Comparison of ENCODE assay signal across 8 cellular contexts in the genomic region with DNA sequence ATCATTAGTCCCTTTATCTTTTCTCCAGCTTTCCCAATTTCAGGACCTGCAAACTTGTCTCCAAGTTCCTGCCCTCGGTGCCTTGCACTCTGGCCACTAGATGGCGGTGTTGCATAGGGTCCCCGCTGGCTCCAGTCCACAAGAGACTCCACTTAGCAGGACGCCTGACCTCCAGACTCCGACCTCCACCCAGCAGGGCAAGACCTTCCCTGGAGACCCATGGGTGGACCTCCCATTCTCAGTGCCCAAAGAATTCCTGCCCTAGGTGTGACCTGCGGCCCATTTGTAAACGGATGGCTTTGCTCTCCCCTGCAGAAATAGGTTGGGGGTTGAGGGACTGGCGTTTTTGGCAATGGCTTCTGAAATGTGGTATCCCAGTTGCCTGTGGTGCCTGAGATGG.
A peak's percentile ranks its signal among the peaks of the same experiment; 100 is the strongest.
DNase-seq lines count a peak whose midpoint lies in the region; ATAC-seq and TF ChIP-seq lines count a peak whose summit lies in the region.

No MANE protein-coding gene starts in this region.

- POLR2A ChIA-PET in CD4-positive, alpha-beta T cell (lab: Charles Lee): no interaction called here

- peak; percentile 61 for ATAC-seq in CD4-positive, alpha-beta T cell (ENCODE audit: poor library complexity)
- peak; percentile 53 for ATAC-seq in activated CD8-positive, alpha-beta memory T cell treated with anti-CD3 and anti-CD28 coated beads, Interleukin-2, amount 10 ng/mL, durations not matched to agents 7 days and 5 days
- ATAC-seq in HG03039 (IDR thresholded peaks at IDR 0.05; ENCODE audit: unreplicated experiment): no peak

- H3K27me3 Mint-ChIP-seq in CD4-positive, alpha-beta T cell: no peaks in the 10 kb centered on the region
- peaks cover 32% of the 10 kb centered on the region for H3K27me3 Mint-ChIP-seq in activated CD8-positive, alpha-beta memory T cell treated with anti-CD3 and anti-CD28 coated beads, Interleukin-2, amount 10 ng/mL, durations not matched to agents 7 days and 5 days
- H3K27me3 Mint-ChIP-seq in endodermal cell (ENCODE audit: insufficient read depth): peaks cover 19% of the 10 kb centered on the region

- H3K36me3 Mint-ChIP-seq in CD4-positive, alpha-beta T cell (ENCODE audit: low read depth): no peaks in the 10 kb centered on the region
- no peaks in the 10 kb centered on the region for H3K36me3 Mint-ChIP-seq in activated CD8-positive, alpha-beta memory T cell treated with anti-CD3 and anti-CD28 coated beads, Interleukin-2, amount 10 ng/mL, durations not matched to agents 7 days and 5 days
- no peaks in the 10 kb centered on the region for H3K36me3 Mint-ChIP-seq in endodermal cell (ENCODE audit: low read depth)

- H3K4me3 ChIP-seq in NT2/D1 (ENCODE audit: insufficient read length, low read depth) (no peak overlapping the region), endodermal cell (ENCODE audit: low read length) (no peak overlapping the region)

- H3K4me3 Mint-ChIP-seq in CD4-positive, alpha-beta T cell: no peak overlapping the region
- no peak overlapping the region for H3K4me3 Mint-ChIP-seq in activated CD8-positive, alpha-beta memory T cell treated with anti-CD3 and anti-CD28 coated beads, Interleukin-2, amount 10 ng/mL, durations not matched to agents 7 days and 5 days
- H3K4me3 Mint-ChIP-seq in endodermal cell: no peak overlapping the region

- DNase-seq in CD4-positive, alpha-beta T cell: peak; percentile 55 to 83 (median 70)
- peak; percentile 47 for DNase-seq in HCEC 1CT
- DNase-seq in NT2/D1 (ENCODE audit: low read depth, low spot score): peak; percentile 84
- peak; percentile 80 for DNase-seq in activated CD8-positive, alpha-beta memory T cell treated with anti-CD3 and anti-CD28 coated beads, Interleukin-2, amount 10 ng/mL, durations not matched to agents 7 days and 5 days
- peak; percentile 97 for DNase-seq in endodermal cell
- peak; percentile 71 for DNase-seq in middle frontal gyrus (ENCODE audit: extremely low spot score, low spot score)
- DNase-seq in stimulated activated CD8-positive, alpha-beta memory T cell treated with anti-CD3 and anti-CD28 coated beads, Interleukin-4, amount 100 ng/mL, for 24 hours (ENCODE audit: low read depth): peak; percentile 67

- CTCF ChIA-PET in CD4-positive, alpha-beta T cell (lab: Charles Lee): interaction anchor here (0.7 to 1.1 kb wide), 2 partner anchors 206 to 364 kb away, joined by 3 read pairs; no protein-coding TSS in a partner anchor
- CTCF ChIA-PET in activated CD8-positive, alpha-beta memory T cell treated with anti-CD3 and anti-CD28 coated beads, Interleukin-2, amount 10 ng/mL, durations not matched to agents 7 days and 5 days (lab: Charles Lee): interaction anchor here (0.6 to 3.5 kb wide), 20 partner anchors 9 to 370 kb away, joined by 3 to 17 read pairs (median 4); no protein-coding TSS in a partner anchor

- H3K27me3 ChIP-seq in CD4-positive, alpha-beta T cell (ENCODE audit: control insufficient read depth, insufficient read depth, low read length): no peaks in the 10 kb centered on the region
- H3K27me3 ChIP-seq in NT2/D1 (ENCODE audit: insufficient read depth, insufficient read length) (peaks cover 4% of the 10 kb centered on the region), endodermal cell (ENCODE audit: control insufficient read depth, insufficient read depth, low read length, poor library complexity, severe bottlenecking) (no peaks in the 10 kb centered on the region)

- WGBS in endodermal cell (ENCODE audit: insufficient coverage in 1 of 2, insufficient read length in 1 of 2), 2 experiments: 25% methylated on average over 8 of the region's 8 CpGs; no CpG with 5 or more reads in 1 of the 2 experiments

- no peaks in the 10 kb centered on the region for H3K9me3 ChIP-seq in CD4-positive, alpha-beta T cell (ENCODE audit: control insufficient read depth, low read length)
- no peaks in the 10 kb centered on the region; the same call in 1 of the 2 replicates for H3K9me3 ChIP-seq in NT2/D1 (ENCODE audit: insufficient read depth, low read length)
- no peaks in the 10 kb centered on the region for H3K9me3 ChIP-seq in endodermal cell (ENCODE audit: control insufficient read depth, low read length)

- H3K4me1 ChIP-seq in NT2/D1 (ENCODE audit: insufficient read depth, insufficient read length): no peaks in the 10 kb centered on the region
- H3K4me1 ChIP-seq in endodermal cell (ENCODE audit: control insufficient read depth, insufficient read depth, low read length): peaks cover 5% of the 10 kb centered on the region

- no peaks in the 10 kb centered on the region for H3K4me1 Mint-ChIP-seq in CD4-positive, alpha-beta T cell (ENCODE audit: low read depth)
- H3K4me1 Mint-ChIP-seq in activated CD8-positive, alpha-beta memory T cell treated with anti-CD3 and anti-CD28 coated beads, Interleukin-2, amount 10 ng/mL, durations not matched to agents 7 days and 5 days: peaks cover 4% of the 10 kb centered on the region
- peaks cover 3% of the 10 kb centered on the region for H3K4me1 Mint-ChIP-seq in endodermal cell

- intact Hi-C loops in CD4-positive, alpha-beta T cell (cut with DNase I, micrococcal nuclease): loop anchor here (1.0 to 5.0 kb wide), 8 partner anchors 58 to 661 kb away; a partner anchor contains a TSS

- no peak overlapping the region for H3K27ac Mint-ChIP-seq in CD4-positive, alpha-beta T cell
- no peak overlapping the region for H3K27ac Mint-ChIP-seq in activated CD8-positive, alpha-beta memory T cell treated with anti-CD3 and anti-CD28 coated beads, Interleukin-2, amount 10 ng/mL, durations not matched to agents 7 days and 5 days
- H3K27ac Mint-ChIP-seq in endodermal cell: no peak overlapping the region

- H3K36me3 ChIP-seq in NT2/D1 (ENCODE audit: insufficient read depth, insufficient read length, low read length) (no peaks in the 10 kb centered on the region), endodermal cell (ENCODE audit: control insufficient read depth, insufficient read depth, low read length) (no peaks in the 10 kb centered on the region)

- no peak overlapping the region for H3K27ac ChIP-seq in CD4-positive, alpha-beta T cell (ENCODE audit: low read depth, low read length)
- H3K27ac ChIP-seq in endodermal cell (ENCODE audit: low read depth, low read length): no peak overlapping the region

- H3K9ac ChIP-seq in NT2/D1 (ENCODE audit: insufficient read length, low read depth) (no peak overlapping the region), endodermal cell (ENCODE audit: extremely low read depth, low read length, poor library complexity, severe bottlenecking) (no peak overlapping the region)

- no peaks in the 10 kb centered on the region for H3K9me3 Mint-ChIP-seq in CD4-positive, alpha-beta T cell
- H3K9me3 Mint-ChIP-seq in activated CD8-positive, alpha-beta memory T cell treated with anti-CD3 and anti-CD28 coated beads, Interleukin-2, amount 10 ng/mL, durations not matched to agents 7 days and 5 days (ENCODE audit: low read depth): no peaks in the 10 kb centered on the region
- no peaks in the 10 kb centered on the region for H3K9me3 Mint-ChIP-seq in endodermal cell

- TF ChIP-seq CTCF in CD4-positive, alpha-beta T cell (IDR thresholded peaks at IDR 0.05): peak; percentile 100
- TF ChIP-seq CTCF in endodermal cell (conservative IDR thresholded peaks at IDR 0.05): peak; percentile 99

Comparison
In these comparisons a context has a peak if more than half of its experiments do, and no peak if none do; other contexts are left out.
1. DNase-seq: peak in every context shown above with its lines; median percentile 97 in endodermal cell; 84 in NT2/D1; 80 in activated CD8-positive, alpha-beta memory T cell treated with anti-CD3 and anti-CD28 coated beads, Interleukin-2, amount 10 ng/mL, durations not matched to agents 7 days and 5 days; 71 in middle frontal gyrus; 70 in CD4-positive, alpha-beta T cell; 67 in stimulated activated CD8-positive, alpha-beta memory T cell treated with anti-CD3 and anti-CD28 coated beads, Interleukin-4, amount 100 ng/mL, for 24 hours; 47 in HCEC 1CT.